Comparison of ENCODE assay signal across 9 cellular contexts in the genomic region with DNA sequence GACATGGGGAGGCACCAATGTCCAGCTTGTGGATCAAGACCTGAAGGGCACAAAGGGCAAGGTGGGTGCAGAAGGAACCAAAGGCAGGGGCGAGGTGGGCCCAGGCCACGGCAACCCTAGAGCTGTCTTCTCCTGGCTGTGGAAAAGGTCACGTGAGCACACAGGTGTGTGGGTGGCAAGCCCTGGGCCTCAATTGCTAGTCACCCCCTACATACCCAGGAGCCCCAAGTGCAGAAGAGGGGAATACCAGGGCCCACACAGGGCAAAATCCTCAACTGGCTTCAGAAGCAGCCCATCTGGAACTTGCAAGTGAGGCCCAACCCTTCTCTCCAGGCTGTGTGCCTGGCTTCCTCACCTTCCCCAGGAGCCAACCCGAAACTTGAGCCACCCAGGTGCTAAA. TPM values are rescaled to one million over a fixed set of nuclear protein-coding genes. Genes with fewer than 3 reads are reported as not detected.
A peak's percentile ranks its signal among the peaks of the same experiment; 100 is the strongest.
DNase-seq lines count a peak whose midpoint lies in the region; ATAC-seq and TF ChIP-seq lines count a peak whose summit lies in the region.
"Had no signal": no experiment of that assay in that cellular context is flagged by ENCODE, and none has a peak within 500 bp of the region (broad histone marks: within the 10 kb centered on the region; RNA-seq: fewer than 3 reads in every experiment).

No MANE protein-coding gene starts in this region.

- H3K27ac ChIP-seq in HEK293 (ENCODE audit: extremely low read depth, low read depth, low read length) = peak overlapping the region; percentile 54; the same call in 1 of the 2 replicates

- peaks cover 0 to 71% of the 10 kb centered on the region in 2 experiments; a peak in 2 of 3 replicates for H3K36me3 ChIP-seq in HEK293 (ENCODE audit: control insufficient read depth in 2 of 2, insufficient read depth in 1 of 2, low read length in 2 of 2)

- H3K4me3 ChIP-seq in HEK293 (ENCODE audit: low read depth, low read length) = no peak overlapping the region

- peak; percentile 83 for DNase-seq in activated CD8-positive, alpha-beta memory T cell treated with anti-CD3 and anti-CD28 coated beads, Interleukin-2, amount 50 U/mL, for 48 hours
- DNase-seq in glutamatergic neuron (no peak), NCI-H2171 treated with DMSO at 0.1 percent for 48 hours (lab: John Stamatoyannopoulos, UW) (no peak), OCI-M2 (lab: John Stamatoyannopoulos, UW; ENCODE audit: unreplicated experiment) (no peak)
- DNase-seq in stimulated activated CD4-positive, alpha-beta T cell treated with anti-CD3 and anti-CD28 coated beads, Interleukin-4, amount 100 ng/mL, for 4 hours = peak; percentile 52 to 74
- no peak for DNase-seq in NK-92 treated with Interleukin-12 subunit alpha and Interleukin-12 subunit beta, amount 100 ng/mL, for 24 hours (lab: John Stamatoyannopoulos, UW)
- DNase-seq: NCI-H1105 had no signal

- H3K27ac Mint-ChIP-seq in glutamatergic neuron (ENCODE audit: unreplicated experiment) = peak overlapping the region; percentile 5

- H3K4me1 ChIP-seq in HEK293 (ENCODE audit: control insufficient read depth, insufficient read depth, low read length) = peaks cover 12% of the 10 kb centered on the region

- TF ChIP-seq CTCF in HEK293 (tag by site-specific recombination; IDR thresholded peaks at IDR 0.05) (no peak), glutamatergic neuron (IDR thresholded peaks at IDR 0.05; ENCODE audit: partially characterized antibody, unreplicated experiment) (no peak)

- CTCF ChIA-PET in HEK293 (lab: Yijun Ruan, JAX) = interaction anchor here (0.5 to 3.1 kb wide), 4 partner anchors 13 to 158 kb away, joined by 3 to 19 read pairs (median 3); no protein-coding TSS in a partner anchor

- POLR2A ChIA-PET in HEK293 (lab: Yijun Ruan, JAX) = interaction anchor here (1.5 kb wide), 1 partner anchor 101 kb away, joined by 3 read pairs; no protein-coding TSS in a partner anchor

- no peaks in the 10 kb centered on the region for H3K36me3 Mint-ChIP-seq in glutamatergic neuron (ENCODE audit: unreplicated experiment)

- no peak overlapping the region for H3K4me3 Mint-ChIP-seq in glutamatergic neuron (ENCODE audit: unreplicated experiment)

- peaks cover 16% of the 10 kb centered on the region for H3K9me3 Mint-ChIP-seq in glutamatergic neuron (ENCODE audit: unreplicated experiment)

- peaks cover 52% of the 10 kb centered on the region for H3K4me1 Mint-ChIP-seq in glutamatergic neuron (ENCODE audit: low read depth, unreplicated experiment)

- H3K9me3 ChIP-seq in HEK293 (ENCODE audit: control insufficient read depth, insufficient read depth, low read depth, low read length) = no peaks in the 10 kb centered on the region

- peaks cover 7% of the 10 kb centered on the region for H3K27me3 Mint-ChIP-seq in glutamatergic neuron (ENCODE audit: unreplicated experiment)

- ATAC-seq in GM18861 (IDR thresholded peaks at IDR 0.05; ENCODE audit: unreplicated experiment) = no peak

TF ChIP-seq in HEK293, 187 proteins besides CTCF, POLR2A, EP300 and RAD21:
- TF ChIP-seq ZBTB20 (tag by site-specific recombination; IDR thresholded peaks at IDR 0.05) = 0 out of 2 replicates have a peak, but pooled peaks have one; percentile 3
- TF ChIP-seq ZNF610 (tag by site-specific recombination; IDR thresholded peaks at IDR 0.05; ENCODE audit: borderline replicate concordance) = no peak
- no peak for TF ChIP-seq ZNF214 (tag by site-specific recombination; IDR thresholded peaks at IDR 0.05; ENCODE audit: borderline replicate concordance)

RNA-seq across cellular contexts. Expression of a gene that starts 25.6 kb away (rescaled TPM):
- total RNA-seq in glutamatergic neuron (ENCODE audit: unreplicated experiment) = 86.9 TPM

RNA-seq across cellular contexts. Expression of a gene that starts 53.7 kb away (rescaled TPM):
- not detected for total RNA-seq in glutamatergic neuron (ENCODE audit: unreplicated experiment)

Comparison
In these comparisons a context has a peak if more than half of its experiments do, and no peak if none do; other contexts are left out.
1. DNase-seq: peak in activated CD8-positive, alpha-beta memory T cell treated with anti-CD3 and anti-CD28 coated beads, Interleukin-2, amount 50 U/mL, for 48 hours (single experiment) and stimulated activated CD4-positive, alpha-beta T cell treated with anti-CD3 and anti-CD28 coated beads, Interleukin-4, amount 100 ng/mL, for 4 hours (2 of 2); none in glutamatergic neuron (single experiment), NK-92 treated with Interleukin-12 subunit alpha and Interleukin-12 subunit beta, amount 100 ng/mL, for 24 hours (single experiment), NCI-H2171 treated with DMSO at 0.1 percent for 48 hours (single experiment) and OCI-M2 (single experiment).